Comparison of ENCODE assay signal across 25 cellular contexts in the genomic region with DNA sequence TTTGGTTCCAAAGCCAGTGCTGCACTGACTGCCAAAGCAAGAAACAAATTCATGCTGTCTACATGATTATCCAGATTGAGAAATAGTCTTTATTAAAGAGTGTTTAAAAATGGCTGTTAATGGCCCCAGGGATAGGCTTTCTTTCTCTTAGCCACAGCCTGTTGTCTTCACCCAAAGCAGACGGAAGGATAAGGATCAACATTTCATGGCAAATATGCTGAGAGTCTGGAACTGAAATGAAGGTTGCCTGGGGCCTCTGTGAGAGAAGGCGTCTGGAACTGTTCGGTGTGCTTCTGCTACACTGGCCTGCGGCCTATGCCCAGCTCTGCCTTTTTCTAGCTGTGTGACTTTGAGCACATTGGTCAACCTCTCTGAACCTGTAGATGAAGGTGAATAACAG.
DNase-seq lines count a peak whose midpoint lies in the region; ATAC-seq, FAIRE-seq and TF ChIP-seq lines count a peak whose summit lies in the region.
"Had no signal": no experiment of that assay in that cellular context is flagged by ENCODE, and none has a peak within 500 bp of the region (broad histone marks: within the 10 kb centered on the region; RNA-seq: fewer than 3 reads in every experiment).

No MANE protein-coding gene starts in this region.

- no peaks in the 10 kb centered on the region for H4K20me1 ChIP-seq in HepG2 (ENCODE audit: insufficient read depth, low read length)
- H4K20me1 ChIP-seq: BLaER1 had no signal

- in situ Hi-C loops in HepG2 (cut with HindIII; ENCODE audit: extremely low pct_ligation_motif_present, low pct_unique_long_range_greater_than_20kb), result no loop called here

- CTCF ChIA-PET in HepG2 (lab: Yijun Ruan, JAX; ENCODE audit: low intra/inter-chr PET ratio, low total read pairs), result no interaction called here

- DNase-seq in HepG2 (ENCODE audit: low spot score) (no peak), right lobe of liver (no peak), islet precursor cell (peak; percentile 60), GM20000 (ENCODE audit: low spot score) (no peak)
- no peak for DNase-seq in NK-92 treated with Interleukin-12 subunit alpha and Interleukin-12 subunit beta, amount 100 ng/mL, for 24 hours (lab: John Stamatoyannopoulos, UW)
- DNase-seq: 8988T; ACHN; BE2C; C1 segment of cervical spinal cord; CD4-positive, alpha-beta memory T cell; CD4-positive, CD25-positive, alpha-beta regulatory T cell; CD8-positive, alpha-beta memory T cell; COR-L47; DMS 273 treated with DMSO at 0.1 percent for 48 hours; DMS153; DMS53; DMS79; DND-41; EL; GDM1 had no signal

- intact Hi-C loops in HepG2 (cut with micrococcal nuclease; ENCODE audit: unreplicated experiment), result no loop called here
- intact Hi-C loops in right lobe of liver (cut with DNase I), result no loop called here

- BruUV-seq in HepG2 (replicated peaks; lab: Mats Ljungman, UMichigan), result no TSS peak

- POLR2A ChIA-PET in HepG2 (lab: Yijun Ruan, JAX), result no interaction called here

- no peak overlapping the region for H3K4me2 ChIP-seq in HepG2 (ENCODE audit: low read depth, low read length)
- H3K4me2 ChIP-seq: BLaER1 had no signal

- H3K36me3 ChIP-seq in HepG2 (replicated peaks in 1 of 2; ENCODE audit: control insufficient read depth in 1 of 2, insufficient read depth in 2 of 2, low read length in 2 of 2), result no peaks in the 10 kb centered on the region
- H3K36me3 ChIP-seq in right lobe of liver, result no peaks in the 10 kb centered on the region
- H3K36me3 ChIP-seq: BE2C, BLaER1 had no signal

- H2AFZ ChIP-seq in HepG2 (ENCODE audit: low read length), result no peak overlapping the region

- H3K27ac ChIP-seq in HepG2 (ENCODE audit: extremely low read length, insufficient read depth, low read length) (no peak overlapping the region), right lobe of liver (no peak overlapping the region)
- H3K27ac ChIP-seq: BLaER1 had no signal

- no peaks in the 10 kb centered on the region for H3K79me2 ChIP-seq in HepG2 (ENCODE audit: insufficient read depth, low read length)

- 73% methylated on average over 4 of the region's 4 CpGs for WGBS in HepG2 (ENCODE audit: low lambda C conversion rate)
- WGBS in right lobe of liver (ENCODE audit: insufficient coverage, low coverage, low lambda C conversion rate, missing lambda C conversion rate), result no CpG with 5 or more reads among the region's 4 CpGs

- no peak for TF ChIP-seq POLR2A in HepG2 (IDR thresholded peaks at IDR 0.05; ENCODE audit: insufficient read depth in 1 of 2, low read depth in 2 of 2, low read length in 2 of 2)
- no peak for TF ChIP-seq POLR2A in right lobe of liver (IDR thresholded peaks at IDR 0.05)

- ATAC-seq in HepG2 (no peak), right lobe of liver (no peak)
- ATAC-seq: GM12878 had no signal

- TF ChIP-seq RAD21 in HepG2 (CRISPR knock-in tag; IDR thresholded peaks at IDR 0.05), result no peak

- H3K27me3 ChIP-seq in HepG2 (ENCODE audit: control insufficient read depth in 1 of 2, insufficient read depth in 2 of 2, low read length in 2 of 2) (no peaks in the 10 kb centered on the region), right lobe of liver (no peaks in the 10 kb centered on the region)
- H3K27me3 ChIP-seq: BE2C, BLaER1 had no signal

- H3K9me3 ChIP-seq in HepG2 (ENCODE audit: low read length) (peaks cover 49% of the 10 kb centered on the region), right lobe of liver (no peaks in the 10 kb centered on the region)
- H3K9me3 ChIP-seq: BE2C had no signal

- FAIRE-seq in HepG2 (lab: Jason Lieb, UNC), result no peak
- FAIRE-seq: A204.1, GM12878, GM12892, GM18507 had no signal

- TF ChIP-seq CTCF in HepG2 (CRISPR knock-in tag; IDR thresholded peaks at IDR 0.05), result no peak
- TF ChIP-seq CTCF in right lobe of liver (IDR thresholded peaks at IDR 0.05), result no peak
- no peak for TF ChIP-seq CTCF in GM20000 (IDR thresholded peaks at IDR 0.05; ENCODE audit: extremely low read depth, missing control alignments)

- TF ChIP-seq EP300 in HepG2 (IDR thresholded peaks at IDR 0.05; ENCODE audit: low read depth in 2 of 2, low read length in 2 of 2) (no peak), HepG2 (CRISPR knock-in tag; IDR thresholded peaks at IDR 0.05; ENCODE audit: borderline replicate concordance) (no peak)

- H3K4me3 ChIP-seq in HepG2 (replicated peaks in 1 of 3; ENCODE audit: insufficient read depth in 1 of 3, low read depth in 2 of 3, low read length in 3 of 3) (no peak overlapping the region), right lobe of liver (no peak overlapping the region)
- H3K4me3 ChIP-seq: BLaER1, GM12878 had no signal

- no peak overlapping the region for H3K9ac ChIP-seq in HepG2 (ENCODE audit: insufficient read depth, low read depth, low read length)
- H3K9ac ChIP-seq: BLaER1 had no signal

- H3K4me1 ChIP-seq in HepG2 (ENCODE audit: insufficient read depth, low read length), result no peaks in the 10 kb centered on the region
- no peaks in the 10 kb centered on the region for H3K4me1 ChIP-seq in right lobe of liver
- H3K4me1 ChIP-seq: BE2C, BLaER1 had no signal

TF ChIP-seq in HepG2, 621 proteins besides CTCF, POLR2A, EP300 and RAD21:
- TF ChIP-seq, protein P1, sequence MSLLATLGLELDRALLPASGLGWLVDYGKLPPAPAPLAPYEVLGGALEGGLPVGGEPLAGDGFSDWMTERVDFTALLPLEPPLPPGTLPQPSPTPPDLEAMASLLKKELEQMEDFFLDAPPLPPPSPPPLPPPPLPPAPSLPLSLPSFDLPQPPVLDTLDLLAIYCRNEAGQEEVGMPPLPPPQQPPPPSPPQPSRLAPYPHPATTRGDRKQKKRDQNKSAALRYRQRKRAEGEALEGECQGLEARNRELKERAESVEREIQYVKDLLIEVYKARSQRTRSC (CRISPR knock-in tag; IDR thresholded peaks at IDR 0.05; ENCODE audit: low read depth), result no peak
- TF ChIP-seq ZNF768 (CRISPR knock-in tag; IDR thresholded peaks at IDR 0.05), result peak; percentile 62; the same call in 1 of the 2 replicates
- no peak for TF ChIP-seq BORCS8-MEF2B (CRISPR knock-in tag; IDR thresholded peaks at IDR 0.05)
